Comparison of ENCODE assay signal across 8 cellular contexts in the genomic region with DNA sequence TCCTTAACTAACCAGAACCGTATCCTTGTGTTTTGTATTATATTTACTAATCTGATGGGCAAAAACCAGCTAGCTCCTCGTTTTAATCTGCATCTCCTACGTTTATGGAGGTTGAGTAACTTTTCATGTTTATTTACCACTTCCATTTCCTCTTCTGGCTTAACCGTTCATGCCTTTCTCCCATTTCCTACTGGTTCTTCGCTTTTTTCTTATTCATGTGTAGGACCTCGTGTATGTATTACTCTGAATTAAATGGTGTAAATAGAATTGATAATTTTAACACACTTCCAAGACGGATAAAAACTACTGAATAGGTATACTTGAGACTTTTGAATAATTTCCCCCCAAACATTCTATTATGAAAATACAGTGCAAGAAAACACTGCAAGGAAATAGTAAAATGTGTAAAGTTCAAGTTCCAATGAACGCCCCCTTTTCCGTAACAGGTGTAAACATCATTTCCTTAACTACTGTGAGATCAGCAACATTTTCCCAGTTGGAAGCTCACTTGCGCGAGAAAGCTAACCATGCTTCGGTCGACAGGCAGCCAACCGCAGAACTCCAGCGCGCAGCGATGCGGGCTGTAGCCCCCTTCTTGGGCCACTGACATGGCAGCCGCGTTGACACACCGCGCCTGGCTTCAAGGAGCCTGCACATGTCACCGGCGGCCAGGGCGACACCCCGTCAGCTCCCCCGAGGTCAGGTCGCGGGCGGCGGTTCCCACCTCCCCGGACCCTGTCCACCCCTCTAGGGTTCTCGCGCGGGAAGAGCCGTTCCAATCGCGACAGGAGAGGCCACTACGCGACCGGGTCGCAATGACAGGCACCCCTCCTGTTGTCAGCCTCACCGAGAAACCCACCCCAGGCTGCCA. TPM values are rescaled to one million over a fixed set of nuclear protein-coding genes. Genes with fewer than 3 reads are reported as not detected.
A peak's percentile ranks its signal among the peaks of the same experiment; 100 is the strongest.
DNase-seq lines count a peak whose midpoint lies in the region; ATAC-seq, FAIRE-seq and TF ChIP-seq lines count a peak whose summit lies in the region.

No MANE protein-coding gene starts in this region.

- no peak for TF ChIP-seq CTCF in breast epithelium (IDR thresholded peaks at IDR 0.05)

- H3K27ac Mint-ChIP-seq in T-cell = peak overlapping the region; percentile 75 to 88

- H3K4me3 Mint-ChIP-seq in T-cell = peak overlapping the region; percentile 83 to 90 (median 88)

- H3K36me3 ChIP-seq in HUES64 (ENCODE audit: insufficient read depth, low read length) (no peaks in the 10 kb centered on the region), breast epithelium (no peaks in the 10 kb centered on the region)

- peak overlapping the region; percentile 75 for H3K4me3 ChIP-seq in HUES64 (ENCODE audit: low read length)
- H3K4me3 ChIP-seq in breast epithelium = peak overlapping the region; percentile 83 to 97 (median 95)

- no peaks in the 10 kb centered on the region for H3K9me3 ChIP-seq in HUES64 (ENCODE audit: insufficient read depth, low read depth, low read length)
- H3K9me3 ChIP-seq in breast epithelium = no peaks in the 10 kb centered on the region

- no peaks in the 10 kb centered on the region for H3K9me3 Mint-ChIP-seq in T-cell

- peaks cover 43 to 62% (median 58%) of the 10 kb centered on the region in 3 donors for H3K4me1 Mint-ChIP-seq in T-cell

- CTCF ChIA-PET in T-cell (lab: Charles Lee) = interaction anchor here (0.5 to 1.6 kb wide), 7 partner anchors 8 to 1621 kb away, joined by 3 to 11 read pairs (median 5); a partner anchor contains a TSS

- no peaks in the 10 kb centered on the region for H3K27me3 Mint-ChIP-seq in T-cell

- DNase-seq in CD1c-positive myeloid dendritic cell (ENCODE audit: extremely low spot score) (peak; percentile 53), T-cell (peak in 25 of 34 experiments; percentile 3 to 50 (median 23)), breast epithelium (ENCODE audit: low spot score in 2 of 2) (peak; percentile 24 to 55), cerebellum (ENCODE audit: low spot score) (no peak)
- peak; percentile 14 to 30 (median 20) for DNase-seq in stimulated activated CD4-positive, alpha-beta T cell treated with anti-CD3 and anti-CD28 coated beads, Interleukin-12 subunit alpha, Interleukin-12 subunit beta, amount 100 ng/mL, for 48 hours (ENCODE audit: low read depth in 2 of 3, low spot score in 1 of 3)

- WGBS in HUES64 = 4% methylated on average over 39 of the region's 43 CpGs

- peak; percentile 90 for FAIRE-seq in islet of Langerhans (lab: Jason Lieb, UNC)

- peaks cover 14% of the 10 kb centered on the region; the same call in 1 of the 2 replicates for H3K4me1 ChIP-seq in HUES64 (ENCODE audit: insufficient read depth, low read length)
- no peaks in the 10 kb centered on the region for H3K4me1 ChIP-seq in breast epithelium

- peak overlapping the region; percentile 34 for H3K9ac ChIP-seq in HUES64 (ENCODE audit: low read depth, low read length)

- TF ChIP-seq POLR2A in breast epithelium (IDR thresholded peaks at IDR 0.05) = no peak

- POLR2A ChIA-PET in T-cell (lab: Charles Lee) = interaction anchor here in 1 of 2 donors (1.0 to 4.5 kb wide), 5 partner anchors 11 to 1621 kb away, joined by 3 to 27 read pairs (median 4); a partner anchor contains a TSS

- H3K36me3 Mint-ChIP-seq in T-cell = no peaks in the 10 kb centered on the region

- ATAC-seq in GM21381 (IDR thresholded peaks at IDR 0.05; ENCODE audit: unreplicated experiment) (peak; percentile 4), T-cell (replicated peaks in 1 of 4) (peak; percentile 1 to 8 (median 5))

- intact Hi-C loops in breast epithelium (cut with DNase I; ENCODE audit: low total_unique reads) = no loop called here

- peaks cover 16% of the 10 kb centered on the region for H3K27me3 ChIP-seq in HUES64 (ENCODE audit: insufficient read depth, low read length)
- H3K27me3 ChIP-seq in breast epithelium = no peaks in the 10 kb centered on the region

- no peak overlapping the region for H3K27ac ChIP-seq in HUES64 (ENCODE audit: low read depth, low read length)
- H3K27ac ChIP-seq in breast epithelium = peak overlapping the region; percentile 94 to 97

RNA-seq across cellular contexts. Expression of a gene that starts 0.8 kb away (rescaled TPM):
- 6.8 TPM for polyA plus RNA-seq in HUES64 (2013, experiment 1 of 2)
- polyA plus RNA-seq in HUES64 (2013, experiment 2 of 2) = 8.1 TPM
- total RNA-seq in T-cell (10 to 100 TPM; 21.0 to 44.1 (median 39.1) TPM), breast epithelium (10 to 100 TPM; 42.3 to 44.5 (median 43.2) TPM), cerebellum (48.5 TPM)
